1 cellular context compared by ENCODE assay signal in genomic region chr6:142165227-142165626, GRCh38.
TF ChIP-seq lines count a peak whose summit lies in the region.

No MANE protein-coding gene starts in this region.

TF ChIP-seq in WTC11, 78 proteins besides CTCF, POLR2A, EP300 and RAD21:
- TF ChIP-seq, protein P1, sequence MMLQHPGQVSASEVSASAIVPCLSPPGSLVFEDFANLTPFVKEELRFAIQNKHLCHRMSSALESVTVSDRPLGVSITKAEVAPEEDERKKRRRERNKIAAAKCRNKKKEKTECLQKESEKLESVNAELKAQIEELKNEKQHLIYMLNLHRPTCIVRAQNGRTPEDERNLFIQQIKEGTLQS (CRISPR knock-in tag; conservative IDR thresholded peaks at IDR 0.05), result no peak
- TF ChIP-seq ZNF532 (CRISPR knock-in tag; IDR thresholded peaks at IDR 0.05; ENCODE audit: borderline replicate concordance) (no peak), NR1H2 (CRISPR knock-in tag; IDR thresholded peaks at IDR 0.05) (no peak), ELF4 (CRISPR knock-in tag; IDR thresholded peaks at IDR 0.05; ENCODE audit: low read depth) (no peak), MYBL2 (CRISPR knock-in tag; IDR thresholded peaks at IDR 0.05) (no peak), SMAD3 (CRISPR knock-in tag; IDR thresholded peaks at IDR 0.05; ENCODE audit: borderline replicate concordance) (no peak), ZNF281 (CRISPR knock-in tag; IDR thresholded peaks at IDR 0.05) (no peak), ERG (CRISPR knock-in tag; IDR thresholded peaks at IDR 0.05) (no peak), ZBTB43 (CRISPR knock-in tag; IDR thresholded peaks at IDR 0.05) (no peak), PRDM15 (CRISPR knock-in tag; IDR thresholded peaks at IDR 0.05) (no peak), FOXJ3 (CRISPR knock-in tag; IDR thresholded peaks at IDR 0.05; ENCODE audit: borderline replicate concordance) (no peak), ATF1 (CRISPR knock-in tag; IDR thresholded peaks at IDR 0.05) (no peak), RORB (CRISPR knock-in tag; IDR thresholded peaks at IDR 0.05) (no peak), ZNF121 (CRISPR knock-in tag; IDR thresholded peaks at IDR 0.05) (no peak)
- TF ChIP-seq, protein P2, sequence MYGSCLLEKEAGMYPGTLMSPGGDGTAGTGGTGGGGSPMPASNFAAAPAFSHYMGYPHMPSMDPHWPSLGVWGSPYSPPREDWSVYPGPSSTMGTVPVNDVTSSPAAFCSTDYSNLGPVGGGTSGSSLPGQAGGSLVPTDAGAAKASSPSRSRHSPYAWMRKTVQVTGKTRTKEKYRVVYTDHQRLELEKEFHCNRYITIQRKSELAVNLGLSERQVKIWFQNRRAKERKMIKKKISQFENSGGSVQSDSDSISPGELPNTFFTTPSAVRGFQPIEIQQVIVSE (CRISPR knock-in tag; IDR thresholded peaks at IDR 0.05; ENCODE audit: borderline replicate concordance), result no peak
